1 cellular context compared by ENCODE assay signal in genomic region chr5:181255276-181255675, GRCh38.
TF ChIP-seq lines count a peak whose summit lies in the region.

No MANE protein-coding gene starts in this region.

TF ChIP-seq in GM12878, 131 proteins besides CTCF, POLR2A, EP300 and RAD21:
- TF ChIP-seq FOXK2 (IDR thresholded peaks at IDR 0.05) = no peak
- TF ChIP-seq HCFC1 (IDR thresholded peaks at IDR 0.05; ENCODE audit: low read length) = no peak
- no peak for TF ChIP-seq TCF3 (IDR thresholded peaks at IDR 0.05; ENCODE audit: borderline replicate concordance, insufficient read depth, low read depth, low read length)
- no peak for TF ChIP-seq SUPT20H (IDR thresholded peaks at IDR 0.05; ENCODE audit: borderline replicate concordance, control insufficient read depth, low read depth, low read length)
